In the genomic region with DNA sequence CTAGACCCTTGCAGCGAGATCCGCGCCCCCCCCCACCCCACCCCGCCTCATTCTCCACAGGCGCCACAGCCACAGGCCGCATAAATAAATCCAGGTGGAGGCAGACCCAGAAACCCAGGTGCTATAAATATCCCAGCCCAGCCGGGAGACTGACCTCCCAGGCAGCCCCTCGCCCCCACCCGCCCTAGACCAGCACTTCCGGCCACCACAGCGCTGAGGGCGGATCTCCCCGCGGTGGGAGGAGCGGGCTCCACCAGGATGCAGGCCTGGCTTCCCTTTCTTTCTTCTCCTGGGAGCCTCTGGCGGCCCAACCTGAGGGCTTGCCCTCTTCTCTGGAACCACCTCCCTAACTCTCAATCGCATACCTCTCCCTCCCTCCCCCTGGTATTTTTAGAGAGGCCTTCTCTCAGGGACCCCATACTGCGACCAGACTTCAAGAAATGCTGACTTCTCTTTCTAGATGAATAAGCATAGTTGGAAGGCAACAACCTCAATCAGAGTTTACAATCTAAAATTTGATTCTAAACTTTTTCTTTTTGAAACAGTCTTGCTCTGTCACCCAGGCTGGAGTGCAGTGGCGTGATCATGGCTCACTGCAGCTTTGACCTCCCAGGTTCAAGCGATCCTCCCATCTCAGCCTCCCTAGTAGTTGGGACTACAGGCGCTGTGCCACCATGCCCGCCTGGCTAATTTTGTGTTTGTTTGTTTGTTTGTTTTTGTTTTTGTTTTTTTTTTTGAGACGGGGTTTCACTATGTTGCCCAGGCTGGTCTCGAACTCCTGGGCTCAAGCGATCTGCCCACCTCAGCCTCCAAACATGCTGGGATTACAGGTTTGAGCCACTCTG, we compare ENCODE assay signal across 8 cellular contexts. TPM values are rescaled to one million over a fixed set of nuclear protein-coding genes. Genes with fewer than 3 reads are reported as not detected.
DNase-seq lines count a peak whose midpoint lies in the region; ATAC-seq and TF ChIP-seq lines count a peak whose summit lies in the region.

No MANE protein-coding gene starts in this region.

- H3K4me1 Mint-ChIP-seq in CD8-positive, alpha-beta T cell (ENCODE audit: low read depth) = peaks cover 39% of the 10 kb centered on the region

- WGBS in esophagus muscularis mucosa = 66% methylated on average over 16 of the region's 25 CpGs

- no peaks in the 10 kb centered on the region for H3K36me3 Mint-ChIP-seq in CD8-positive, alpha-beta T cell

- no peaks in the 10 kb centered on the region for H3K9me3 ChIP-seq in CD8-positive, alpha-beta T cell (ENCODE audit: low read length)
- no peaks in the 10 kb centered on the region for H3K9me3 ChIP-seq in HEK293 (ENCODE audit: control insufficient read depth, insufficient read depth, low read depth, low read length)
- no peaks in the 10 kb centered on the region for H3K9me3 ChIP-seq in esophagus muscularis mucosa

- H3K4me1 ChIP-seq in CD8-positive, alpha-beta T cell (ENCODE audit: insufficient read depth, low read length) = peaks cover 96% of the 10 kb centered on the region
- no peaks in the 10 kb centered on the region for H3K4me1 ChIP-seq in HEK293 (ENCODE audit: control insufficient read depth, insufficient read depth, low read length)
- peaks cover 30 to 42% (median 42%) of the 10 kb centered on the region in 4 donors for H3K4me1 ChIP-seq in esophagus muscularis mucosa

- ATAC-seq in CD8-positive, alpha-beta T cell = peak; percentile 1

- peaks cover 5% of the 10 kb centered on the region for H3K9me3 Mint-ChIP-seq in CD8-positive, alpha-beta T cell

- no peaks in the 10 kb centered on the region for H3K27me3 ChIP-seq in CD8-positive, alpha-beta T cell (ENCODE audit: insufficient read depth, low read length)
- H3K27me3 ChIP-seq in esophagus muscularis mucosa = no peaks in the 10 kb centered on the region

- H3K27ac Mint-ChIP-seq in CD8-positive, alpha-beta T cell = no peak overlapping the region

- DNase-seq in CD8-positive, alpha-beta T cell = peak in 2 of 7 experiments; percentile 28 to 63
- DNase-seq in UCSD-AML1 (lab: John Stamatoyannopoulos, UW; ENCODE audit: unreplicated experiment) (peak; percentile 49), esophagus muscularis mucosa (ENCODE audit: extremely low spot score) (no peak), non-pigmented ciliary epithelial cell (ENCODE audit: low read depth) (peak; percentile 19), cerebellar cortex (ENCODE audit: low spot score) (no peak), T-helper 9 cell (no peak), NCI-H2171 treated with DMSO at 0.1 percent for 48 hours (lab: John Stamatoyannopoulos, UW) (no peak)

- intact Hi-C loops in CD8-positive, alpha-beta T cell (cut with DNase I, micrococcal nuclease) = loop anchor here (1.0 to 10.0 kb wide), 4 partner anchors 21 to 1032 kb away; a partner anchor contains a TSS
- intact Hi-C loops in esophagus muscularis mucosa (cut with DNase I) = loop anchor here (2.0 kb wide), 1 partner anchor 66 kb away; a partner anchor contains a TSS

- peak overlapping the region; percentile 88 for H3K27ac ChIP-seq in CD8-positive, alpha-beta T cell (ENCODE audit: low read depth, low read length)
- no peak overlapping the region for H3K27ac ChIP-seq in HEK293 (ENCODE audit: extremely low read depth, low read depth, low read length)
- H3K27ac ChIP-seq in esophagus muscularis mucosa (replicated peaks in 1 of 4) = peak overlapping the region; percentile 85 to 90 (median 88)

- no peak overlapping the region for H3K4me3 ChIP-seq in CD8-positive, alpha-beta T cell (ENCODE audit: low read depth, low read length)
- peak overlapping the region; percentile 35 for H3K4me3 ChIP-seq in HEK293 (ENCODE audit: low read depth, low read length)
- peak overlapping the region; percentile 55 to 60 (median 56) for H3K4me3 ChIP-seq in esophagus muscularis mucosa

- H3K36me3 ChIP-seq in CD8-positive, alpha-beta T cell (ENCODE audit: insufficient read depth, low read length) = no peaks in the 10 kb centered on the region
- H3K36me3 ChIP-seq in HEK293 (ENCODE audit: control insufficient read depth in 2 of 2, insufficient read depth in 1 of 2, low read length in 2 of 2) (no peaks in the 10 kb centered on the region), esophagus muscularis mucosa (no peaks in the 10 kb centered on the region)

- POLR2A ChIA-PET in CD8-positive, alpha-beta T cell (lab: Charles Lee) = interaction anchor here (0.6 to 6.1 kb wide), 4 partner anchors 13 to 71 kb away, joined by 3 to 92 read pairs (median 6); no protein-coding TSS in a partner anchor
- POLR2A ChIA-PET in HEK293 (lab: Yijun Ruan, JAX) = interaction anchor here (0.8 kb wide), 1 partner anchor 39 kb away, joined by 3 read pairs; no protein-coding TSS in a partner anchor

- peak overlapping the region; percentile 85 for H3K4me3 Mint-ChIP-seq in CD8-positive, alpha-beta T cell

- no peak for TF ChIP-seq CTCF in CD8-positive, alpha-beta T cell (IDR thresholded peaks at IDR 0.05)
- TF ChIP-seq CTCF in HEK293 (tag by site-specific recombination; IDR thresholded peaks at IDR 0.05) = no peak
- no peak for TF ChIP-seq CTCF in esophagus muscularis mucosa (IDR thresholded peaks at IDR 0.05)

- H3K27me3 Mint-ChIP-seq in CD8-positive, alpha-beta T cell (ENCODE audit: low read depth) = no peaks in the 10 kb centered on the region

- no peak for TF ChIP-seq EP300 in esophagus muscularis mucosa (IDR thresholded peaks at IDR 0.05)

- no peak for TF ChIP-seq POLR2A in esophagus muscularis mucosa (IDR thresholded peaks at IDR 0.05; ENCODE audit: low read depth)

- CTCF ChIA-PET in CD8-positive, alpha-beta T cell (lab: Charles Lee) = interaction anchor here (0.7 to 1.8 kb wide), 2 partner anchors 8 to 30 kb away, joined by 4 to 5 read pairs; no protein-coding TSS in a partner anchor
- CTCF ChIA-PET in HEK293 (lab: Yijun Ruan, JAX) = interaction anchor here (0.5 to 0.7 kb wide), 2 partner anchors 10 to 274 kb away, joined by 3 read pairs; no protein-coding TSS in a partner anchor

TF ChIP-seq in HEK293, 187 proteins besides CTCF, POLR2A, EP300 and RAD21:
- no peak for TF ChIP-seq REPIN1 (tag by site-specific recombination; IDR thresholded peaks at IDR 0.05; ENCODE audit: low read depth)
- TF ChIP-seq PRDM1 (tag by site-specific recombination; IDR thresholded peaks at IDR 0.05) = no peak
- TF ChIP-seq OSR2 (tag by site-specific recombination; IDR thresholded peaks at IDR 0.05) = no peak
- TF ChIP-seq MYNN (tag by site-specific recombination; IDR thresholded peaks at IDR 0.05; ENCODE audit: borderline replicate concordance) = no peak
- TF ChIP-seq, protein P1, sequence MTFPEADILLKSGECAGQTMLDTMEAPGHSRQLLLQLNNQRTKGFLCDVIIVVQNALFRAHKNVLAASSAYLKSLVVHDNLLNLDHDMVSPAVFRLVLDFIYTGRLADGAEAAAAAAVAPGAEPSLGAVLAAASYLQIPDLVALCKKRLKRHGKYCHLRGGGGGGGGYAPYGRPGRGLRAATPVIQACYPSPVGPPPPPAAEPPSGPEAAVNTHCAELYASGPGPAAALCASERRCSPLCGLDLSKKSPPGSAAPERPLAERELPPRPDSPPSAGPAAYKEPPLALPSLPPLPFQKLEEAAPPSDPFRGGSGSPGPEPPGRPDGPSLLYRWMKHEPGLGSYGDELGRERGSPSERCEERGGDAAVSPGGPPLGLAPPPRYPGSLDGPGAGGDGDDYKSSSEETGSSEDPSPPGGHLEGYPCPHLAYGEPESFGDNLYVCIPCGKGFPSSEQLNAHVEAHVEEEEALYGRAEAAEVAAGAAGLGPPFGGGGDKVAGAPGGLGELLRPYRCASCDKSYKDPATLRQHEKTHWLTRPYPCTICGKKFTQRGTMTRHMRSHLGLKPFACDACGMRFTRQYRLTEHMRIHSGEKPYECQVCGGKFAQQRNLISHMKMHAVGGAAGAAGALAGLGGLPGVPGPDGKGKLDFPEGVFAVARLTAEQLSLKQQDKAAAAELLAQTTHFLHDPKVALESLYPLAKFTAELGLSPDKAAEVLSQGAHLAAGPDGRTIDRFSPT (tag by site-specific recombination; IDR thresholded peaks at IDR 0.05) = no peak
- TF ChIP-seq GLI2 (tag by site-specific recombination; IDR thresholded peaks at IDR 0.05; ENCODE audit: borderline replicate concordance, low read depth) = no peak
- TF ChIP-seq, protein P2, sequence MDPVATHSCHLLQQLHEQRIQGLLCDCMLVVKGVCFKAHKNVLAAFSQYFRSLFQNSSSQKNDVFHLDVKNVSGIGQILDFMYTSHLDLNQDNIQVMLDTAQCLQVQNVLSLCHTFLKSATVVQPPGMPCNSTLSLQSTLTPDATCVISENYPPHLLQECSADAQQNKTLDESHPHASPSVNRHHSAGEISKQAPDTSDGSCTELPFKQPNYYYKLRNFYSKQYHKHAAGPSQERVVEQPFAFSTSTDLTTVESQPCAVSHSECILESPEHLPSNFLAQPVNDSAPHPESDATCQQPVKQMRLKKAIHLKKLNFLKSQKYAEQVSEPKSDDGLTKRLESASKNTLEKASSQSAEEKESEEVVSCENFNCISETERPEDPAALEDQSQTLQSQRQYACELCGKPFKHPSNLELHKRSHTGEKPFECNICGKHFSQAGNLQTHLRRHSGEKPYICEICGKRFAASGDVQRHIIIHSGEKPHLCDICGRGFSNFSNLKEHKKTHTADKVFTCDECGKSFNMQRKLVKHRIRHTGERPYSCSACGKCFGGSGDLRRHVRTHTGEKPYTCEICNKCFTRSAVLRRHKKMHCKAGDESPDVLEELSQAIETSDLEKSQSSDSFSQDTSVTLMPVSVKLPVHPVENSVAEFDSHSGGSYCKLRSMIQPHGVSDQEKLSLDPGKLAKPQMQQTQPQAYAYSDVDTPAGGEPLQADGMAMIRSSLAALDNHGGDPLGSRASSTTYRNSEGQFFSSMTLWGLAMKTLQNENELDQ (tag by site-specific recombination; IDR thresholded peaks at IDR 0.05; ENCODE audit: low read depth) = no peak
- no peak for TF ChIP-seq ZNF169 (tag by site-specific recombination; IDR thresholded peaks at IDR 0.05)
- TF ChIP-seq SALL2 (tag by site-specific recombination; IDR thresholded peaks at IDR 0.05; ENCODE audit: borderline replicate concordance) = no peak
- TF ChIP-seq ZNF311 (tag by site-specific recombination; IDR thresholded peaks at IDR 0.05; ENCODE audit: borderline replicate concordance) = no peak

RNA-seq across cellular contexts. Expression of a gene that starts 55.0 kb away (rescaled TPM):
- not detected for total RNA-seq in CD8-positive, alpha-beta T cell
- 100 to 1,000 TPM; 102 to 290 (median 208) TPM for total RNA-seq in esophagus muscularis mucosa

Comparison
In these comparisons a context has a peak if more than half of its experiments do, and no peak if none do; other contexts are left out.
1. DNase-seq: peak in UCSD-AML1 (single experiment) and non-pigmented ciliary epithelial cell (single experiment); none in esophagus muscularis mucosa (single experiment), cerebellar cortex (single experiment), T-helper 9 cell (single experiment) and NCI-H2171 treated with DMSO at 0.1 percent for 48 hours (single experiment).
2. RNA of a gene that starts 55.0 kb away (total RNA-seq): 102 to 290 TPM in esophagus muscularis mucosa; not detected in CD8-positive, alpha-beta T cell; every median in the first group is over 10 times any median in the second.